In the genomic region with DNA sequence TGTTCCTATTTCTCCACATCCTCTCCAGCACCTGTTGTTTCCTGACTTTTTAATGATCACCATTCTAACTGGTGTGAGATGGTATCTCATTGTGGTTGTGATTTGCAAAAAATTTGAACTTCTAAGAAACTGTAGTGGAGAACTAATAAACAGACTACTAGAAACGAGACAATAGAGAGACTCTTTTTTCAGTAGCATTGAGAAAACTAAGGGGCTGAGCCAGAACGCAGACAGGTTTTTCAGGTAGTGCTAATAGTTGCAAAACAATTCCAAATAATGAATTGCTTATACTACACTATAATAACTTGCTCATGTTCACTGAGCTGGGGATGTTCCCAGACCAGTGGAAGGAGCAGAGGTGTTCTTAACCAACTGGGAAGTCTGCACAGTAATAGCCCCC, we compare ENCODE assay signal across 21 cellular contexts.
"Had no signal": no experiment of that assay in that cellular context is flagged by ENCODE, and none has a peak within 500 bp of the region (broad histone marks: within the 10 kb centered on the region; RNA-seq: fewer than 3 reads in every experiment).

No MANE protein-coding gene starts in this region.

- H3K27ac Mint-ChIP-seq: activated T-helper 17 cell treated with anti-CD3 and anti-CD28 coated beads, Interleukin-2, amount 50 U/mL, for 72 hours; endodermal cell; memory B cell; WTC11 had no signal

- H3K9ac ChIP-seq: parathyroid adenoma had no signal

- H3K36me3 ChIP-seq: heart left ventricle, sigmoid colon had no signal

- H3K4me3 ChIP-seq: heart left ventricle, sigmoid colon, smooth muscle cell, testis had no signal

- H3K4me1 ChIP-seq: parathyroid adenoma, sigmoid colon, testis had no signal

- H3K27ac ChIP-seq: epithelial cell of prostate, heart left ventricle, parathyroid adenoma, sigmoid colon, testis had no signal

- H3K9me3 Mint-ChIP-seq: activated T-helper 17 cell treated with anti-CD3 and anti-CD28 coated beads, Interleukin-2, amount 50 U/mL, for 72 hours; endodermal cell; memory B cell; WTC11 had no signal

- H3K36me3 Mint-ChIP-seq: memory B cell, WTC11 had no signal

- H3K4me2 ChIP-seq: smooth muscle cell had no signal

- H2AFZ ChIP-seq: parathyroid adenoma had no signal

- ATAC-seq: activated T-helper 17 cell treated with anti-CD3 and anti-CD28 coated beads, Interleukin-2, amount 50 U/mL, for 72 hours; heart left ventricle; left cardiac atrium; WTC11 had no signal

- H3K27me3 ChIP-seq: heart left ventricle, sigmoid colon, testis had no signal

- H3K4me3 Mint-ChIP-seq: activated naive CD8-positive, alpha-beta T cell treated with anti-CD3 and anti-CD28 coated beads, Interleukin-2, amount 10 ng/mL, durations not matched to agents 7 days and 5 days; activated T-helper 17 cell treated with anti-CD3 and anti-CD28 coated beads, Interleukin-2, amount 50 U/mL, for 72 hours; endodermal cell; memory B cell; WTC11 had no signal

- H3K9me3 ChIP-seq: heart left ventricle, sigmoid colon, testis had no signal

- DNase-seq: activated naive CD8-positive, alpha-beta T cell treated with anti-CD3 and anti-CD28 coated beads, Interleukin-2, amount 10 ng/mL, durations not matched to agents 7 days and 5 days; activated T-cell treated with anti-CD3 and anti-CD28 coated beads, Interleukin-2, amount 50 U/mL, for 1 hour; amygdala; cortex of kidney; endodermal cell; heart left ventricle; islet precursor cell; left cardiac atrium; nucleus accumbens; sigmoid colon; stimulated activated CD4-positive, alpha-beta T cell treated with anti-CD3 and anti-CD28 coated beads, Interleukin-15, amount 100 ng/mL, for 24 hours; stimulated activated CD8-positive, alpha-beta memory T cell treated with anti-CD3 and anti-CD28 coated beads, Interleukin-4, amount 100 ng/mL, for 48 hours; stimulated activated naive CD4-positive, alpha-beta T cell; T-helper 9 cell; testis had no signal

- H3K27me3 Mint-ChIP-seq: activated naive CD8-positive, alpha-beta T cell treated with anti-CD3 and anti-CD28 coated beads, Interleukin-2, amount 10 ng/mL, durations not matched to agents 7 days and 5 days; activated T-helper 17 cell treated with anti-CD3 and anti-CD28 coated beads, Interleukin-2, amount 50 U/mL, for 72 hours; memory B cell had no signal

- H3K79me2 ChIP-seq: parathyroid adenoma had no signal
